In genomic region chr11:57529012-57529411, GRCh38 we compare ENCODE assay signal across 19 cellular contexts. TPM values are rescaled to one million over a fixed set of nuclear protein-coding genes. Genes with fewer than 3 reads are reported as not detected.
DNase-seq lines count a peak whose midpoint lies in the region; ATAC-seq and TF ChIP-seq lines count a peak whose summit lies in the region.
"Had no signal": no experiment of that assay in that cellular context is flagged by ENCODE, and none has a peak within 500 bp of the region (broad histone marks: within the 10 kb centered on the region; RNA-seq: fewer than 3 reads in every experiment).

No MANE protein-coding gene starts in this region.

- no peak overlapping the region for H3K27ac ChIP-seq in DOHH2 (ENCODE audit: low read depth, low read length)
- peak overlapping the region; percentile 91 for H3K27ac ChIP-seq in naive thymus-derived CD4-positive, alpha-beta T cell (ENCODE audit: low read depth, low read length)
- H3K27ac ChIP-seq: hepatocyte had no signal

- peaks cover 21% of the 10 kb centered on the region for H3K36me3 Mint-ChIP-seq in T-helper 2 cell treated with Interferon-gamma antibody and Interleukin-4, amounts not matched to agents 5 μg/mL and 100 μg/mL, for 36 hours (ENCODE audit: low read depth)
- peaks cover 37% of the 10 kb centered on the region for H3K36me3 Mint-ChIP-seq in activated CD8-positive, alpha-beta T cell treated with anti-CD3 and anti-CD28 coated beads for 36 hours (ENCODE audit: low read depth)
- peaks cover 0 to 11% (median 0%) of the 10 kb centered on the region in 5 donors for H3K36me3 Mint-ChIP-seq in naive thymus-derived CD4-positive, alpha-beta T cell
- H3K36me3 Mint-ChIP-seq in T-cell: peaks cover 5% of the 10 kb centered on the region
- H3K36me3 Mint-ChIP-seq in stimulated activated naive B cell treated with anti-CD40 and anti-IgM and Interleukin-4, amounts not matched to agents 10 μg/mL and 1 μg/mL and 100 μg/mL, for 72 hours: peaks cover 24 to 31% of the 10 kb centered on the region in 2 donors
- H3K36me3 Mint-ChIP-seq: mesothelial cell of epicardium had no signal

- peak overlapping the region; percentile 78 for H3K4me2 ChIP-seq in DOHH2 (ENCODE audit: low read length)

- H4K20me1 ChIP-seq in DOHH2 (ENCODE audit: control insufficient read depth, insufficient read depth, low read depth, low read length): no peaks in the 10 kb centered on the region

- H3K27me3 Mint-ChIP-seq in T-helper 2 cell treated with Interferon-gamma antibody and Interleukin-4, amounts not matched to agents 5 μg/mL and 100 μg/mL, for 36 hours (ENCODE audit: low read depth): no peaks in the 10 kb centered on the region
- H3K27me3 Mint-ChIP-seq in activated CD8-positive, alpha-beta T cell treated with anti-CD3 and anti-CD28 coated beads for 36 hours: no peaks in the 10 kb centered on the region
- H3K27me3 Mint-ChIP-seq in naive thymus-derived CD4-positive, alpha-beta T cell: no peaks in the 10 kb centered on the region
- H3K27me3 Mint-ChIP-seq in T-cell: no peaks in the 10 kb centered on the region
- no peaks in the 10 kb centered on the region for H3K27me3 Mint-ChIP-seq in stimulated activated naive B cell treated with anti-CD40 and anti-IgM and Interleukin-4, amounts not matched to agents 10 μg/mL and 1 μg/mL and 100 μg/mL, for 72 hours
- H3K27me3 Mint-ChIP-seq: activated naive CD8-positive, alpha-beta T cell treated with anti-CD3 and anti-CD28 coated beads, Interleukin-2, amount 10 ng/mL, durations not matched to agents 7 days and 5 days had no signal

- H3K79me2 ChIP-seq in DOHH2 (ENCODE audit: control insufficient read depth, low read length): peaks cover 36% of the 10 kb centered on the region

- no peak for TF ChIP-seq CTCF in DOHH2 (IDR thresholded peaks at IDR 0.05; ENCODE audit: low read depth, low read length, poor library complexity, severe bottlenecking)
- no peak for TF ChIP-seq CTCF in activated CD8-positive, alpha-beta T cell treated with anti-CD3 and anti-CD28 coated beads for 36 hours (IDR thresholded peaks at IDR 0.05)

- peaks cover 46% of the 10 kb centered on the region for H3K36me3 ChIP-seq in DOHH2 (ENCODE audit: control insufficient read depth, low read length)
- peaks cover 0 to 9% (median 0%) of the 10 kb centered on the region in 3 experiments for H3K36me3 ChIP-seq in naive thymus-derived CD4-positive, alpha-beta T cell (ENCODE audit: control insufficient read depth in 2 of 3, insufficient read depth in 3 of 3, low read length in 3 of 3)

- H3K27ac Mint-ChIP-seq in T-helper 2 cell treated with Interferon-gamma antibody and Interleukin-4, amounts not matched to agents 5 μg/mL and 100 μg/mL, for 36 hours: no peak overlapping the region
- no peak overlapping the region for H3K27ac Mint-ChIP-seq in activated CD8-positive, alpha-beta T cell treated with anti-CD3 and anti-CD28 coated beads for 36 hours
- H3K27ac Mint-ChIP-seq in naive thymus-derived CD4-positive, alpha-beta T cell: peak overlapping the region in 4 of 9 donors; percentile 14 to 96 (median 50)
- no peak overlapping the region for H3K27ac Mint-ChIP-seq in T-cell
- no peak overlapping the region for H3K27ac Mint-ChIP-seq in stimulated activated naive B cell treated with anti-CD40 and anti-IgM and Interleukin-4, amounts not matched to agents 10 μg/mL and 1 μg/mL and 100 μg/mL, for 72 hours

- no peak for ATAC-seq in activated CD8-positive, alpha-beta T cell treated with anti-CD3 and anti-CD28 coated beads for 36 hours
- no peak for ATAC-seq in naive thymus-derived CD4-positive, alpha-beta T cell
- ATAC-seq in HG03469 (IDR thresholded peaks at IDR 0.05; ENCODE audit: unreplicated experiment) (no peak), T-cell (replicated peaks in 1 of 4) (no peak)
- ATAC-seq in stimulated activated naive B cell treated with anti-CD40 and anti-IgM and Interleukin-4, amounts not matched to agents 10 μg/mL and 1 μg/mL and 100 μg/mL, for 72 hours (replicated peaks): no peak

- intact Hi-C loops in activated CD8-positive, alpha-beta T cell treated with anti-CD3 and anti-CD28 coated beads for 36 hours (cut with micrococcal nuclease): no loop called here
- intact Hi-C loops in naive thymus-derived CD4-positive, alpha-beta T cell (cut with micrococcal nuclease): no loop called here

- peak overlapping the region; percentile 88 for H3K4me3 ChIP-seq in DOHH2 (ENCODE audit: low read length)
- no peak overlapping the region for H3K4me3 ChIP-seq in naive thymus-derived CD4-positive, alpha-beta T cell (ENCODE audit: low read length)
- H3K4me3 ChIP-seq: hepatocyte had no signal

- no peaks in the 10 kb centered on the region for H3K27me3 ChIP-seq in DOHH2 (ENCODE audit: control insufficient read depth, low read length)
- H3K27me3 ChIP-seq in naive thymus-derived CD4-positive, alpha-beta T cell (ENCODE audit: control insufficient read depth in 2 of 2, insufficient read depth in 2 of 2, low read length in 2 of 2): no peaks in the 10 kb centered on the region
- H3K27me3 ChIP-seq: hepatocyte had no signal

- H3F3A ChIP-seq in DOHH2 (ENCODE audit: control insufficient read depth, insufficient read depth): no peaks in the 10 kb centered on the region; the same call in 1 of the 2 replicates

- POLR2A ChIA-PET in activated CD8-positive, alpha-beta T cell treated with anti-CD3 and anti-CD28 coated beads for 36 hours (lab: Charles Lee): interaction anchor here (0.8 to 6.7 kb wide), 7 partner anchors 10 to 212 kb away, joined by 3 to 57 read pairs (median 6); partner anchors contain the start of genes SELENOH and SLC43A1
- POLR2A ChIA-PET in naive thymus-derived CD4-positive, alpha-beta T cell (lab: Charles Lee): interaction anchor here (1.1 to 2.1 kb wide), 6 partner anchors 36 to 215 kb away, joined by 3 to 8 read pairs (median 4); partner anchors contain the start of gene TNKS1BP1
- POLR2A ChIA-PET in T-cell (lab: Charles Lee): interaction anchor here in 1 of 2 donors (0.6 kb wide), 1 partner anchor 180 kb away, joined by 3 read pairs; no protein-coding TSS in a partner anchor

- no peaks in the 10 kb centered on the region for H3K9me2 ChIP-seq in DOHH2 (replicated peaks; ENCODE audit: control insufficient read depth, low read length)

- H3K9me3 ChIP-seq in DOHH2 (ENCODE audit: control insufficient read depth, insufficient read depth, low read length): no peaks in the 10 kb centered on the region
- no peaks in the 10 kb centered on the region for H3K9me3 ChIP-seq in naive thymus-derived CD4-positive, alpha-beta T cell (ENCODE audit: control insufficient read depth in 2 of 3, low read length in 3 of 3)

- H3K9me3 Mint-ChIP-seq in T-helper 2 cell treated with Interferon-gamma antibody and Interleukin-4, amounts not matched to agents 5 μg/mL and 100 μg/mL, for 36 hours: no peaks in the 10 kb centered on the region
- no peaks in the 10 kb centered on the region for H3K9me3 Mint-ChIP-seq in activated CD8-positive, alpha-beta T cell treated with anti-CD3 and anti-CD28 coated beads for 36 hours
- no peaks in the 10 kb centered on the region for H3K9me3 Mint-ChIP-seq in naive thymus-derived CD4-positive, alpha-beta T cell
- no peaks in the 10 kb centered on the region for H3K9me3 Mint-ChIP-seq in T-cell
- no peaks in the 10 kb centered on the region for H3K9me3 Mint-ChIP-seq in stimulated activated naive B cell treated with anti-CD40 and anti-IgM and Interleukin-4, amounts not matched to agents 10 μg/mL and 1 μg/mL and 100 μg/mL, for 72 hours
- H3K9me3 Mint-ChIP-seq: activated naive CD8-positive, alpha-beta T cell treated with anti-CD3 and anti-CD28 coated beads, Interleukin-2, amount 10 ng/mL, durations not matched to agents 7 days and 5 days; mesothelial cell of epicardium had no signal

- CTCF ChIA-PET in activated CD8-positive, alpha-beta T cell treated with anti-CD3 and anti-CD28 coated beads for 36 hours (lab: Charles Lee): interaction anchor here (0.7 to 14.5 kb wide), 16 partner anchors 13 to 192 kb away, joined by 3 to 425 read pairs (median 4); partner anchors contain the start of genes RTN4RL2, SLC43A1 and UBE2L6
- CTCF ChIA-PET in naive thymus-derived CD4-positive, alpha-beta T cell (lab: Charles Lee): interaction anchor here (0.6 to 9.1 kb wide), 5 partner anchors 12 to 109 kb away, joined by 4 to 286 read pairs (median 43); partner anchors contain the start of genes RTN4RL2 and SLC43A1
- CTCF ChIA-PET in T-cell (lab: Charles Lee): interaction anchor here (0.5 to 7.9 kb wide), 9 partner anchors 35 to 193 kb away, joined by 3 to 126 read pairs (median 6); partner anchors contain the start of genes RTN4RL2 (in 1 of the 2) and SSRP1 (in 1 of the 2)

- peak overlapping the region; percentile 11 for H3K4me3 Mint-ChIP-seq in T-helper 2 cell treated with Interferon-gamma antibody and Interleukin-4, amounts not matched to agents 5 μg/mL and 100 μg/mL, for 36 hours
- H3K4me3 Mint-ChIP-seq in activated CD8-positive, alpha-beta T cell treated with anti-CD3 and anti-CD28 coated beads for 36 hours: peak overlapping the region; percentile 41
- peak overlapping the region in 1 of 10 donors; percentile 42 for H3K4me3 Mint-ChIP-seq in naive thymus-derived CD4-positive, alpha-beta T cell
- no peak overlapping the region for H3K4me3 Mint-ChIP-seq in T-cell
- H3K4me3 Mint-ChIP-seq in stimulated activated naive B cell treated with anti-CD40 and anti-IgM and Interleukin-4, amounts not matched to agents 10 μg/mL and 1 μg/mL and 100 μg/mL, for 72 hours: no peak overlapping the region

- H3K4me1 Mint-ChIP-seq in T-helper 2 cell treated with Interferon-gamma antibody and Interleukin-4, amounts not matched to agents 5 μg/mL and 100 μg/mL, for 36 hours (ENCODE audit: low read depth): peaks cover 30% of the 10 kb centered on the region
- peaks cover 35% of the 10 kb centered on the region for H3K4me1 Mint-ChIP-seq in activated CD8-positive, alpha-beta T cell treated with anti-CD3 and anti-CD28 coated beads for 36 hours (ENCODE audit: low read depth)
- peaks cover 10 to 43% (median 33%) of the 10 kb centered on the region in 7 donors for H3K4me1 Mint-ChIP-seq in naive thymus-derived CD4-positive, alpha-beta T cell
- H3K4me1 Mint-ChIP-seq in T-cell: peaks cover 32 to 38% (median 37%) of the 10 kb centered on the region in 3 donors
- peaks cover 16 to 22% of the 10 kb centered on the region in 2 donors for H3K4me1 Mint-ChIP-seq in stimulated activated naive B cell treated with anti-CD40 and anti-IgM and Interleukin-4, amounts not matched to agents 10 μg/mL and 1 μg/mL and 100 μg/mL, for 72 hours

- DNase-seq in T-helper 2 cell treated with Interferon-gamma antibody and Interleukin-4, amounts not matched to agents 5 μg/mL and 100 μg/mL, for 36 hours (ENCODE audit: low spot score): no peak
- DNase-seq in T-helper 2 cell (no peak), T-cell (no peak)
- no peak for DNase-seq in activated CD8-positive, alpha-beta T cell treated with anti-CD3 and anti-CD28 coated beads for 36 hours
- DNase-seq in naive thymus-derived CD4-positive, alpha-beta T cell: no peak
- no peak for DNase-seq in stimulated activated naive B cell treated with anti-CD40 and anti-IgM and Interleukin-4, amounts not matched to agents 10 μg/mL and 1 μg/mL and 100 μg/mL, for 72 hours
- DNase-seq: activated CD4-positive, alpha-beta T cell treated with anti-CD3 and anti-CD28 coated beads, Interleukin-2, amount 50 U/mL, for 48 hours; activated naive CD8-positive, alpha-beta T cell treated with anti-CD3 and anti-CD28 coated beads, Interleukin-2, amount 10 ng/mL, durations not matched to agents 7 days and 5 days; effector CD8-positive, alpha-beta T cell; kidney glomerular epithelial cell; NCI-H1105; SHP77 treated with DMSO at 0.1 percent for 48 hours had no signal

- H3K4me1 ChIP-seq in DOHH2 (ENCODE audit: control insufficient read depth, low read length): peaks cover 30% of the 10 kb centered on the region
- H3K4me1 ChIP-seq in naive thymus-derived CD4-positive, alpha-beta T cell (ENCODE audit: control insufficient read depth in 2 of 2, insufficient read depth in 2 of 2, low read length in 2 of 2): peaks cover 15 to 17% of the 10 kb centered on the region in 2 donors

RNA-seq across cellular contexts. Expression of gene TIMM10, which starts 1.5 kb away (rescaled TPM):
- total RNA-seq in activated CD8-positive, alpha-beta T cell treated with anti-CD3 and anti-CD28 coated beads for 36 hours: 10 to 100 TPM; 75.2 to 84.2 TPM
- total RNA-seq in naive thymus-derived CD4-positive, alpha-beta T cell: 10 to 100 TPM; 23.7 to 52.8 (median 34.7) TPM
- 10 to 100 TPM; 76.5 to 79.4 TPM for polyA plus RNA-seq in naive thymus-derived CD4-positive, alpha-beta T cell
- 10 to 100 TPM; 20.7 to 33.2 (median 26.2) TPM for total RNA-seq in T-cell

RNA-seq across cellular contexts. Expression of gene SMTNL1, which starts 8.4 kb away (rescaled TPM):
- not detected for total RNA-seq in activated CD8-positive, alpha-beta T cell treated with anti-CD3 and anti-CD28 coated beads for 36 hours
- total RNA-seq in naive thymus-derived CD4-positive, alpha-beta T cell: not detected
- polyA plus RNA-seq in naive thymus-derived CD4-positive, alpha-beta T cell: under 1 TPM; 0.28 to 0.44 TPM
- not detected for total RNA-seq in T-cell
- total RNA-seq: activated naive CD8-positive, alpha-beta T cell treated with anti-CD3 and anti-CD28 coated beads, Interleukin-2, amount 10 ng/mL, durations not matched to agents 7 days and 5 days; cardiac septum; hepatocyte; mesothelial cell of epicardium; osteocyte; ureter had no signal
- polyA plus RNA-seq: hepatocyte had no signal

RNA-seq across cellular contexts. Expression of gene SLC43A1, which starts 13.5 kb away (rescaled TPM):
- 10 to 100 TPM; 32.1 to 34.0 TPM for total RNA-seq in activated CD8-positive, alpha-beta T cell treated with anti-CD3 and anti-CD28 coated beads for 36 hours
- total RNA-seq in naive thymus-derived CD4-positive, alpha-beta T cell: 10 to 100 TPM; 10.1 to 19.2 (median 16.3) TPM
- 10 to 100 TPM; 12.7 to 15.4 TPM for polyA plus RNA-seq in naive thymus-derived CD4-positive, alpha-beta T cell
- 10 to 100 TPM in 4 of 5 donors, 1 to 10 TPM in 1; 8.8 to 31.6 (median 25.1) TPM for total RNA-seq in T-cell

RNA-seq across cellular contexts. Expression of gene UBE2L6, which starts 38.5 kb away (rescaled TPM):
- 100 to 1,000 TPM; 148 to 159 TPM for total RNA-seq in activated CD8-positive, alpha-beta T cell treated with anti-CD3 and anti-CD28 coated beads for 36 hours
- 100 to 1,000 TPM in 1 of 5 experiments, 10 to 100 TPM in 4; 51.1 to 326 (median 64.2) TPM for total RNA-seq in naive thymus-derived CD4-positive, alpha-beta T cell
- 100 to 1,000 TPM; 236 to 238 TPM for polyA plus RNA-seq in naive thymus-derived CD4-positive, alpha-beta T cell
- total RNA-seq in T-cell: 10 to 100 TPM; 61.7 to 97.2 (median 80.3) TPM

Comparison
In these comparisons a context has a peak if more than half of its experiments do, and no peak if none do; other contexts are left out.
1. H3K4me3 Mint-ChIP-seq: peak in T-helper 2 cell treated with Interferon-gamma antibody and Interleukin-4, amounts not matched to agents 5 μg/mL and 100 μg/mL, for 36 hours (single experiment) and activated CD8-positive, alpha-beta T cell treated with anti-CD3 and anti-CD28 coated beads for 36 hours (single experiment); none in T-cell (0 of 3) and stimulated activated naive B cell treated with anti-CD40 and anti-IgM and Interleukin-4, amounts not matched to agents 10 μg/mL and 1 μg/mL and 100 μg/mL, for 72 hours (0 of 2).